ENCODE assay signal across 8 cellular contexts in the genomic region with DNA sequence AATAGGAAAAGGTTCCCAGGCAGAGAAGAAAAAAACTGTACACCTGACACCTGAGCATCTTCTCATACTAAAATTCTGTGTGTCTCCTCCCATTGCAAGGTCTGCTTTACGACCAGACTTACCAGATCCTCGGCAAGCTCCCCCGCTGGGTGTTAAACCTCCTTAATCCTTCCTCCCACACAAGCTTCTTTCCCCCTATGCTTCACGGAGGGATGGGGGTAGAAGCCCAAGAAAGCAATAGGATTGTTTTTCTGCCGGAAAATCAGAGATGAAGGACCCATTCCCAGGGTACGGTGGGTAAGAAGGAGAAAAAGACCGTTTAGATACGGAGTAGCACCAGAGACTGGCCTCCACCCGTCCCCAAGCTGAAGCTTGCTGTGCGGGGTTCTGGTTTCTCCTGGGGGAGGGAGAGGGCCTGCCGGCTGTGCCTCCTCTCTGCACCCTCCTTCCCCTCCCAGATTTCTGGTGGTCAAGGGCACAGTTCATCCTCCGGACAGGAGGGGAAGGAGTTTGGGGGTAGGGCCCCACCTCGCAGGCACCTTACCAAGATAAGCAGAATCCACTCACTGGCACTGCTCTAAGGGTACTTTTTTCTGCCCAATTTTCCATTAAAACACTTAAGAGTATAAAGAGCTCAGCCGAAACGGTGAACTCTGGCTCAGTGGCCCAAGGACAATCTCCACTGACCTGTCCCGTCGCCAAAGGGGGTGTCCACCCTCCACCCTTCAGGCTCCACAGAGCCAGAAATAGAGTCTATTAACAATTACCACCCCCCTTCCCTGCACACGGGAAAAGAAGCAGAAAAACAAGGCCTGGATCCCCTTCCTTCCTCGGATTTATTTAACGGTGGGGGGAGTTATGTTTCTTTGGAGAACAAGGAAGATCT. TPM values are rescaled to one million over a fixed set of nuclear protein-coding genes. Genes with fewer than 3 reads are reported as not detected.
A peak's percentile ranks its signal among the peaks of the same experiment; 100 is the strongest.
DNase-seq lines count a peak whose midpoint lies in the region; ATAC-seq, FAIRE-seq and TF ChIP-seq lines count a peak whose summit lies in the region.

No MANE protein-coding gene starts in this region.

- no peaks in the 10 kb centered on the region for H3K9me3 ChIP-seq in DND-41 (ENCODE audit: insufficient read depth, low read length, severe bottlenecking)
- no peaks in the 10 kb centered on the region for H3K9me3 ChIP-seq in endodermal cell (ENCODE audit: control insufficient read depth, low read length)
- H3K9me3 ChIP-seq in naive thymus-derived CD4-positive, alpha-beta T cell (ENCODE audit: control insufficient read depth in 2 of 3, low read length in 3 of 3) = no peaks in the 10 kb centered on the region

- H3K4me1 ChIP-seq in DND-41 (ENCODE audit: insufficient read depth, low read length) = peaks cover 29% of the 10 kb centered on the region
- peaks cover 6% of the 10 kb centered on the region for H3K4me1 ChIP-seq in endodermal cell (ENCODE audit: control insufficient read depth, insufficient read depth, low read length)
- peaks cover 7% of the 10 kb centered on the region in 2 donors for H3K4me1 ChIP-seq in naive thymus-derived CD4-positive, alpha-beta T cell (ENCODE audit: control insufficient read depth in 2 of 2, insufficient read depth in 2 of 2, low read length in 2 of 2)

- H3K4me3 ChIP-seq in DND-41 (ENCODE audit: low read depth in 1 of 2, low read length in 2 of 2) (peak overlapping the region; percentile 89 to 93), endodermal cell (ENCODE audit: low read length) (peak overlapping the region; percentile 97)
- peak overlapping the region; percentile 90 for H3K4me3 ChIP-seq in naive thymus-derived CD4-positive, alpha-beta T cell (ENCODE audit: low read length)

- 0% methylated on average over 8 to 19 of the region's 20 CpGs for WGBS in endodermal cell (ENCODE audit: insufficient coverage in 1 of 2, insufficient read length in 1 of 2), 2 experiments

- intact Hi-C loops in activated CD4-positive, alpha-beta T cell treated with anti-CD3 and anti-CD28 coated beads, Interleukin-2, amount 10 ng/mL, durations not matched to agents 24 days and 14 days (cut with micrococcal nuclease) = loop anchor here (1.0 to 10.0 kb wide), 6 partner anchors 41 to 808 kb away; a partner anchor contains a TSS
- intact Hi-C loops in naive thymus-derived CD4-positive, alpha-beta T cell (cut with micrococcal nuclease) = loop anchor here (1.0 to 10.0 kb wide), 9 partner anchors 79 to 1401 kb away; a partner anchor contains a TSS

- H3K36me3 Mint-ChIP-seq in activated CD4-positive, alpha-beta T cell treated with anti-CD3 and anti-CD28 coated beads, Interleukin-2, amount 10 ng/mL, durations not matched to agents 24 days and 14 days (ENCODE audit: low read depth) = peaks cover 28% of the 10 kb centered on the region
- peaks cover 29% of the 10 kb centered on the region for H3K36me3 Mint-ChIP-seq in endodermal cell (ENCODE audit: low read depth)
- H3K36me3 Mint-ChIP-seq in naive thymus-derived CD4-positive, alpha-beta T cell = peaks cover 0 to 6% (median 0%) of the 10 kb centered on the region in 5 donors

- peaks cover 16% of the 10 kb centered on the region; the same call in 1 of the 2 replicates for H4K20me1 ChIP-seq in DND-41 (ENCODE audit: insufficient read depth, low read length)

- H3K27me3 Mint-ChIP-seq in activated CD4-positive, alpha-beta T cell treated with anti-CD3 and anti-CD28 coated beads, Interleukin-2, amount 10 ng/mL, durations not matched to agents 24 days and 14 days = no peaks in the 10 kb centered on the region
- H3K27me3 Mint-ChIP-seq in endodermal cell (ENCODE audit: insufficient read depth) = no peaks in the 10 kb centered on the region
- no peaks in the 10 kb centered on the region for H3K27me3 Mint-ChIP-seq in naive thymus-derived CD4-positive, alpha-beta T cell

- peaks cover 24% of the 10 kb centered on the region for H3K36me3 ChIP-seq in DND-41 (ENCODE audit: insufficient read depth, low read length)
- H3K36me3 ChIP-seq in endodermal cell (ENCODE audit: control insufficient read depth, insufficient read depth, low read length) = peaks cover 27% of the 10 kb centered on the region
- peaks cover 0 to 6% (median 0%) of the 10 kb centered on the region in 3 experiments for H3K36me3 ChIP-seq in naive thymus-derived CD4-positive, alpha-beta T cell (ENCODE audit: control insufficient read depth in 2 of 3, insufficient read depth in 3 of 3, low read length in 3 of 3)

- H3K9ac ChIP-seq in DND-41 (ENCODE audit: low read depth, low read length) (peak overlapping the region; percentile 94), endodermal cell (ENCODE audit: extremely low read depth, low read length, poor library complexity, severe bottlenecking) (peak overlapping the region; percentile 99)

- DNase-seq in DND-41 = peak; percentile 40
- peak; percentile 11 for DNase-seq in LHCN-M2 (ENCODE audit: low read depth)
- peak; percentile 80 for DNase-seq in activated CD4-positive, alpha-beta T cell treated with anti-CD3 and anti-CD28 coated beads, Interleukin-2, amount 10 ng/mL, durations not matched to agents 24 days and 14 days
- peak; percentile 85 for DNase-seq in endodermal cell
- DNase-seq in naive thymus-derived CD4-positive, alpha-beta T cell = peak in 8 of 9 donors; percentile 40 to 60 (median 48)
- no peak for DNase-seq in frontal cortex (ENCODE audit: low spot score in 2 of 2)
- no peak for DNase-seq in NCI-H1694 treated with DMSO at 0.1 percent for 48 hours (lab: John Stamatoyannopoulos, UW)

- no peaks in the 10 kb centered on the region for H3K27me3 ChIP-seq in DND-41 (ENCODE audit: insufficient read depth, low read length, poor library complexity)
- H3K27me3 ChIP-seq in endodermal cell (ENCODE audit: control insufficient read depth, insufficient read depth, low read length, poor library complexity, severe bottlenecking) = no peaks in the 10 kb centered on the region
- H3K27me3 ChIP-seq in naive thymus-derived CD4-positive, alpha-beta T cell (ENCODE audit: control insufficient read depth in 2 of 2, insufficient read depth in 2 of 2, low read length in 2 of 2) = no peaks in the 10 kb centered on the region

- H3K27ac ChIP-seq in DND-41 (ENCODE audit: low read length) (peak overlapping the region; percentile 75), endodermal cell (ENCODE audit: low read depth, low read length) (peak overlapping the region; percentile 56)
- peak overlapping the region; percentile 88 for H3K27ac ChIP-seq in naive thymus-derived CD4-positive, alpha-beta T cell (ENCODE audit: low read depth, low read length)

- H3K27ac Mint-ChIP-seq in activated CD4-positive, alpha-beta T cell treated with anti-CD3 and anti-CD28 coated beads, Interleukin-2, amount 10 ng/mL, durations not matched to agents 24 days and 14 days = peak overlapping the region; percentile 91
- peak overlapping the region; percentile 99 for H3K27ac Mint-ChIP-seq in endodermal cell
- peak overlapping the region; percentile 92 to 97 (median 95) for H3K27ac Mint-ChIP-seq in naive thymus-derived CD4-positive, alpha-beta T cell

- CTCF ChIA-PET in naive thymus-derived CD4-positive, alpha-beta T cell (lab: Charles Lee) = interaction anchor here (0.6 to 1.8 kb wide), 2 partner anchors 23 to 79 kb away, joined by 3 to 5 read pairs; a partner anchor contains a TSS

- H3K9me3 Mint-ChIP-seq in activated CD4-positive, alpha-beta T cell treated with anti-CD3 and anti-CD28 coated beads, Interleukin-2, amount 10 ng/mL, durations not matched to agents 24 days and 14 days = no peaks in the 10 kb centered on the region
- no peaks in the 10 kb centered on the region for H3K9me3 Mint-ChIP-seq in endodermal cell
- H3K9me3 Mint-ChIP-seq in naive thymus-derived CD4-positive, alpha-beta T cell = peaks cover 0 to 8% (median 0%) of the 10 kb centered on the region in 11 donors

- FAIRE-seq in frontal cortex (lab: Jason Lieb, UNC) = no peak

- H3K4me3 Mint-ChIP-seq in activated CD4-positive, alpha-beta T cell treated with anti-CD3 and anti-CD28 coated beads, Interleukin-2, amount 10 ng/mL, durations not matched to agents 24 days and 14 days = peak overlapping the region; percentile 96
- peak overlapping the region; percentile 99 for H3K4me3 Mint-ChIP-seq in endodermal cell
- peak overlapping the region; percentile 92 to 98 (median 94) for H3K4me3 Mint-ChIP-seq in naive thymus-derived CD4-positive, alpha-beta T cell

- POLR2A ChIA-PET in naive thymus-derived CD4-positive, alpha-beta T cell (lab: Charles Lee) = interaction anchor here (0.6 to 5.2 kb wide), 21 partner anchors 8 to 496 kb away, joined by 3 to 143 read pairs (median 5); a partner anchor contains a TSS

- peak overlapping the region; percentile 86 for H2AFZ ChIP-seq in DND-41 (ENCODE audit: low read depth, low read length)

- H3K4me2 ChIP-seq in DND-41 (ENCODE audit: insufficient read depth, low read length) = peak overlapping the region; percentile 84

- no peak for ATAC-seq in DND-41 (ENCODE audit: insufficient read depth, low read depth)
- no peak for ATAC-seq in naive thymus-derived CD4-positive, alpha-beta T cell
- no peak for ATAC-seq in GM19452 (IDR thresholded peaks at IDR 0.05; ENCODE audit: unreplicated experiment)

- peaks cover 78% of the 10 kb centered on the region for H3K79me2 ChIP-seq in DND-41 (ENCODE audit: insufficient read depth, low read length)

- TF ChIP-seq CTCF in DND-41 (IDR thresholded peaks at IDR 0.05; ENCODE audit: borderline replicate concordance, extremely low read depth, low read length, poor library complexity, severe bottlenecking) = no peak
- TF ChIP-seq CTCF in endodermal cell (conservative IDR thresholded peaks at IDR 0.05) = no peak

- H3K4me1 Mint-ChIP-seq in activated CD4-positive, alpha-beta T cell treated with anti-CD3 and anti-CD28 coated beads, Interleukin-2, amount 10 ng/mL, durations not matched to agents 24 days and 14 days = peaks cover 28% of the 10 kb centered on the region
- H3K4me1 Mint-ChIP-seq in endodermal cell = peaks cover 13% of the 10 kb centered on the region
- H3K4me1 Mint-ChIP-seq in naive thymus-derived CD4-positive, alpha-beta T cell = peaks cover 6 to 36% (median 28%) of the 10 kb centered on the region in 7 donors

RNA-seq across cellular contexts. Expression of a gene that starts 1.2 kb away (rescaled TPM):
- total RNA-seq in LHCN-M2 (2014; rRNA removed) (17.8 and 22.9 TPM in 2 replicates), endodermal cell (10 to 100 TPM; 51.2 to 57.9 TPM), frontal cortex (10.2 TPM)
- 17.6 TPM for polyA plus RNA-seq in LHCN-M2 (2012)
- total RNA-seq in activated CD4-positive, alpha-beta T cell treated with anti-CD3 and anti-CD28 coated beads, Interleukin-2, amount 10 ng/mL, durations not matched to agents 24 days and 14 days = 41.4 and 42.7 TPM in 2 replicates
- 33.8 TPM for polyA plus RNA-seq in endodermal cell (2013, experiment 1 of 2)
- polyA plus RNA-seq in endodermal cell (2013, experiment 2 of 2) = 31.5 TPM
- 10 to 100 TPM; 19.3 to 37.8 (median 29.8) TPM for total RNA-seq in naive thymus-derived CD4-positive, alpha-beta T cell
- polyA plus RNA-seq in naive thymus-derived CD4-positive, alpha-beta T cell = 1 to 10 TPM; 8.2 to 9.7 TPM

RNA-seq across cellular contexts. Expression of a gene that starts 23.1 kb away (rescaled TPM):
- total RNA-seq in LHCN-M2 (2014; rRNA removed) (71.5 and 80.7 TPM in 2 replicates), endodermal cell (10 to 100 TPM; 71.0 to 80.8 TPM), frontal cortex (53.0 TPM)
- polyA plus RNA-seq in LHCN-M2 (2012) = 51.6 TPM
- total RNA-seq in activated CD4-positive, alpha-beta T cell treated with anti-CD3 and anti-CD28 coated beads, Interleukin-2, amount 10 ng/mL, durations not matched to agents 24 days and 14 days = 90.3 and 98.3 TPM in 2 replicates
- 75.1 TPM for polyA plus RNA-seq in endodermal cell (2013, experiment 1 of 2)
- 69.4 TPM for polyA plus RNA-seq in endodermal cell (2013, experiment 2 of 2)
- 10 to 100 TPM; 27.8 to 63.9 (median 36.0) TPM for total RNA-seq in naive thymus-derived CD4-positive, alpha-beta T cell
- polyA plus RNA-seq in naive thymus-derived CD4-positive, alpha-beta T cell = 10 to 100 TPM; 22.4 to 25.8 TPM

RNA-seq across cellular contexts. Expression of a gene that starts 23.5 kb away (rescaled TPM):
- total RNA-seq in LHCN-M2 (2014; rRNA removed) (61.2 and 64.4 TPM in 2 replicates), endodermal cell (10 to 100 TPM; 69.0 to 82.3 TPM), frontal cortex (72.2 TPM)
- 76.4 TPM for polyA plus RNA-seq in LHCN-M2 (2012)
- 103 and 104 TPM in 2 replicates for total RNA-seq in activated CD4-positive, alpha-beta T cell treated with anti-CD3 and anti-CD28 coated beads, Interleukin-2, amount 10 ng/mL, durations not matched to agents 24 days and 14 days
- polyA plus RNA-seq in endodermal cell (2013, experiment 1 of 2) = 63.0 TPM
- polyA plus RNA-seq in endodermal cell (2013, experiment 2 of 2) = 59.0 TPM
- total RNA-seq in naive thymus-derived CD4-positive, alpha-beta T cell = 10 to 100 TPM; 64.5 to 84.8 (median 70.3) TPM
- 100 to 1,000 TPM in 1 of 2 donors, 10 to 100 TPM in 1; 60.5 to 101 TPM for polyA plus RNA-seq in naive thymus-derived CD4-positive, alpha-beta T cell

Comparison
In these comparisons a context has a peak if more than half of its experiments do, and no peak if none do; other contexts are left out.
1. DNase-seq: peak in DND-41 (single experiment), LHCN-M2 (single experiment), activated CD4-positive, alpha-beta T cell treated with anti-CD3 and anti-CD28 coated beads, Interleukin-2, amount 10 ng/mL, durations not matched to agents 24 days and 14 days (single experiment), endodermal cell (single experiment) and naive thymus-derived CD4-positive, alpha-beta T cell (8 of 9); none in frontal cortex (0 of 2) and NCI-H1694 treated with DMSO at 0.1 percent for 48 hours (single experiment).
2. Peak in every context shown above with its lines, with median percentiles within 50 percentile points of each other: H3K27ac ChIP-seq, H3K4me3 ChIP-seq, H3K27ac Mint-ChIP-seq and H3K4me3 Mint-ChIP-seq.